13 cellular contexts compared by ENCODE assay signal in genomic region chr3:5498981-5499380, GRCh38.
DNase-seq lines count a peak whose midpoint lies in the region; ATAC-seq lines count a peak whose summit lies in the region.
"Had no signal": no experiment of that assay in that cellular context is flagged by ENCODE, and none has a peak within 500 bp of the region (broad histone marks: within the 10 kb centered on the region; RNA-seq: fewer than 3 reads in every experiment).

No MANE protein-coding gene starts in this region.

- peak; percentile 37 for ATAC-seq in GM18867 (IDR thresholded peaks at IDR 0.05; ENCODE audit: unreplicated experiment)
- ATAC-seq in GM21447 (IDR thresholded peaks at IDR 0.05; ENCODE audit: unreplicated experiment), result peak; percentile 32
- peak; percentile 24 for ATAC-seq in HG03025 (IDR thresholded peaks at IDR 0.05; ENCODE audit: low FRiP score, unreplicated experiment)
- peak; percentile 34 for ATAC-seq in HG03571 (IDR thresholded peaks at IDR 0.05; ENCODE audit: unreplicated experiment)

- DNase-seq in kidney glomerular epithelial cell (lab: John Stamatoyannopoulos, UW), result no peak
- no peak for DNase-seq in NCI-H345 (lab: John Stamatoyannopoulos, UW)
- no peak for DNase-seq in NCI-H1048 (lab: John Stamatoyannopoulos, UW)
- DNase-seq in activated gamma-delta T cell treated with Interleukin-2 at 50 U/mL for 16 hours, result no peak
- DNase-seq: activated CD4-positive, alpha-beta T cell treated with anti-CD3 and anti-CD28 coated beads, Interleukin-2, amount 50 U/mL, for 1 hour; activated naive CD4-positive, alpha-beta T cell treated with anti-CD3 and anti-CD28 coated beads, Interleukin-2, amount 50 U/mL, for 16 hours; mesenchymal stem cell; NK-92 treated with Interleukin-12 subunit alpha and Interleukin-12 subunit beta, amount 100 ng/mL, for 24 hours; SW 1271 had no signal
